In the genomic region with DNA sequence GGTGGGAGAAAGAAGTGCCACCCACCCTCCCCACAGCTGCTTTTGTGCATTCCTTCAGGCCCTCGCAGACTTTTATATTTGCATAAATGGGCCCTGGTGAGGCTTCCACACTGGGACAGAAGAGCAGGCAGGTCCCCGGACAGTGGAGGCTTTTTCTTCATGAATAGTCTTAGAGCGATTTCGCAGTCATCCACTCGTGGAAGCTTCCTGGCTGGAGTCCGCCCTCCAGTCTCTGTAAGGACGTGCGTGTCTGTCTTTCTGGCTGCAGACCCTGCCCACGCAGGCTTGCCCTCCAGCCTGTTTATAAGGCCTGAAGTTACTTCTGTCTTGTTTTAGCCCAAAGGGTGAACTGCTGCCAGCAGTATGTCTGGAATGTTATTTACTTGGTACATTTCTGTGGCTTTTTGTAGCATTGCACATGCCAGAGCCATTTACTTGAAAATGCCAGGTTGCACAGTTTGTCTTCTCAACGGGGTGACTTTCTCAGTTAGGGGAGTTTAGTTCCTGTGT, we compare ENCODE assay signal across 8 cellular contexts.
DNase-seq lines count a peak whose midpoint lies in the region; ATAC-seq and TF ChIP-seq lines count a peak whose summit lies in the region.

No MANE protein-coding gene starts in this region.

- no peak overlapping the region for H3K4me3 ChIP-seq in spleen

- H3K36me3 ChIP-seq in spleen, result peaks cover 0 to 22% (median 3%) of the 10 kb centered on the region in 6 donors

- intact Hi-C loops in spleen (cut with DNase I; ENCODE audit: low total_unique reads), result no loop called here

- H3K27me3 ChIP-seq in spleen (replicated peaks in 1 of 7), result no peaks in the 10 kb centered on the region

- H3K27ac ChIP-seq in spleen, result peak overlapping the region; percentile 6 to 82 (median 73)

- 45 to 64% (median 57%) methylated on average over 10 of the region's 10 CpGs for WGBS in spleen, 5 donors

- H3K9me3 ChIP-seq in spleen, result no peaks in the 10 kb centered on the region

- ATAC-seq in HG03565 (IDR thresholded peaks at IDR 0.05; ENCODE audit: unreplicated experiment) (no peak), GM18858 (IDR thresholded peaks at IDR 0.05; ENCODE audit: unreplicated experiment) (no peak)

- no peak for TF ChIP-seq POLR2A in spleen (IDR thresholded peaks at IDR 0.05)

- no peak for TF ChIP-seq CTCF in spleen (IDR thresholded peaks at IDR 0.05 in 8 of 11, conservative IDR thresholded peaks at IDR 0.05 in 3 of 11)

- DNase-seq in HT-29 (ENCODE audit: low spot score) (peak; percentile 67), amniotic stem cell (lab: John Stamatoyannopoulos, UW) (peak; percentile 72), inferior parietal cortex (ENCODE audit: extremely low spot score) (peak; percentile 46), spleen (no peak), DMS53 (lab: John Stamatoyannopoulos, UW) (no peak), NCI-H524 treated with DMSO at 0.1 percent for 48 hours (lab: John Stamatoyannopoulos, UW) (no peak)

- peaks cover 7 to 40% (median 15%) of the 10 kb centered on the region in 6 donors for H3K4me1 ChIP-seq in spleen

Comparison
In these comparisons a context has a peak if more than half of its experiments do, and no peak if none do; other contexts are left out.
1. DNase-seq: peak in HT-29 (single experiment), amniotic stem cell (single experiment) and inferior parietal cortex (single experiment); none in spleen (single experiment), DMS53 (single experiment) and NCI-H524 treated with DMSO at 0.1 percent for 48 hours (single experiment).